In the genomic region with DNA sequence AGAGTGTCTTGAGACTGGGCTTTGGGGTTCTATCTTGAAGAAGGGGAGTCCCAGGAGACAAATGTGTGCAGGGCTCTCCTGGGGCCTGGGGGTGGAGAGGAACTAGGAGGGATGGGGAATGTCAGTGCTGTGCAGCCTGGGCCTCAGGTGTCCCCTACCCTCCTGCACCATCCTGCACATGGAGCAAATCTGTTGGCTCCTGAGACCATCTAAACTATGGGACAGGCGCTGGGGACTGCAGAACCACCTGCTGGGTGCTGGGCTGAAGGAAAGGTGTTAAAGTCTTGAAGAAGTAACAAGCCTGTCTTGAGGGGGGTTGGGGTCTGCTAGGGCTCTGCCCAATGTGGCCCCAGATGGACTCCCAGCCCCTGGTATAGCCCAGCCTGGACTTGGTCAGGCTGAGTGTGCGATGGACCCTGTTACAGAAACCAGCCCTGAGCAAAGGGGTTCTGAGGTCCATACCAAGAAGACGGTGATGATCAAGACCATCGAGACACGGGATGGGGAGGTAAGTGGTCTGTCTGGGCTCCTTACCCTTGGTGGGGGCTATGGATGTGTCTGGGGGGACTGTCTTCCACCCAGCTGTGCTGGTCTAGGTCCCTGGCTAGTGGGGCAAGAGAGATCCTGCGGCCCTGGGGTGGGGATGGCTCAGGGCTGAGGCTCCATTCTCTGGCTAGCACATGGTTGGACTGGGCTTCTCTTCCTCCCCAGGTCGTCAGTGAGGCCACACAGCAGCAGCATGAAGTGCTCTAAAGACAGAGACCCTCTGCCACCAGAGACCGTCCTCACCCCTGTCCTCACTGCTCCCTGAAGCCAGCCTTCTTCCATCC, we compare ENCODE assay signal across 30 cellular contexts. TPM values are rescaled to one million over a fixed set of nuclear protein-coding genes. Genes with fewer than 3 reads are reported as not detected.
DNase-seq lines count a peak whose midpoint lies in the region; ATAC-seq lines count a peak whose summit lies in the region.
"Had no signal": no experiment of that assay in that cellular context is flagged by ENCODE, and none has a peak within 500 bp of the region (broad histone marks: within the 10 kb centered on the region; RNA-seq: fewer than 3 reads in every experiment).

No MANE protein-coding gene starts in this region.

- ATAC-seq in stimulated activated naive CD8-positive, alpha-beta T cell treated with anti-CD3 and anti-CD28 coated beads, Interleukin-15, amount 100 ng/mL, for 72 hours, result peak; percentile 23
- ATAC-seq in stimulated activated naive CD8-positive, alpha-beta T cell treated with anti-CD3 and anti-CD28 coated beads, Interleukin-15, Interleukin-2, amounts not matched to agents 100 U/mL and 50 U/mL, for 24 hours, result no peak
- ATAC-seq in activated CD8-positive, alpha-beta T cell treated with anti-CD3 and anti-CD28 coated beads, Interleukin-2, amount 10 ng/mL, durations not matched to agents 7 days and 5 days, result no peak
- no peak for ATAC-seq in GM21717 (IDR thresholded peaks at IDR 0.05; ENCODE audit: unreplicated experiment)
- ATAC-seq: activated CD4-positive, alpha-beta T cell treated with anti-CD3 and anti-CD28 coated beads for 36 hours; activated naive CD4-positive, alpha-beta T cell treated with anti-CD3 and anti-CD28 coated beads, Interleukin-2, amount 50 U/mL, for 72 hours; left lung had no signal

- CTCF ChIA-PET in activated CD8-positive, alpha-beta T cell treated with anti-CD3 and anti-CD28 coated beads, Interleukin-2, amount 10 ng/mL, durations not matched to agents 7 days and 5 days (lab: Charles Lee), result no interaction called here

- H3K36me3 Mint-ChIP-seq in activated CD8-positive, alpha-beta T cell treated with anti-CD3 and anti-CD28 coated beads, Interleukin-2, amount 10 ng/mL, durations not matched to agents 7 days and 5 days (ENCODE audit: low read depth), result no peaks in the 10 kb centered on the region
- H3K36me3 Mint-ChIP-seq: activated naive CD4-positive, alpha-beta T cell treated with anti-CD3 and anti-CD28 coated beads, Interleukin-2, amount 50 U/mL, for 72 hours; CD4-positive, CD25-positive, alpha-beta regulatory T cell; naive B cell; type B pancreatic cell had no signal

- H3K4me3 Mint-ChIP-seq in stimulated activated naive CD8-positive, alpha-beta T cell treated with anti-CD3 and anti-CD28 coated beads, Interleukin-15, amount 100 ng/mL, for 72 hours, result no peak overlapping the region
- H3K4me3 Mint-ChIP-seq in activated CD8-positive, alpha-beta T cell treated with anti-CD3 and anti-CD28 coated beads, Interleukin-2, amount 10 ng/mL, durations not matched to agents 7 days and 5 days, result no peak overlapping the region
- H3K4me3 Mint-ChIP-seq: activated CD4-positive, alpha-beta T cell treated with anti-CD3 and anti-CD28 coated beads for 36 hours; CD4-positive, CD25-positive, alpha-beta regulatory T cell; type B pancreatic cell had no signal

- peaks cover 48% of the 10 kb centered on the region for H3K36me3 ChIP-seq in muscle layer of colon (ENCODE audit: insufficient read depth, low read length)
- peaks cover 48 to 54% (median 48%) of the 10 kb centered on the region in 3 donors for H3K36me3 ChIP-seq in skeletal muscle tissue (ENCODE audit: control insufficient read depth in 3 of 3, insufficient read depth in 3 of 3, low read length in 3 of 3)
- H3K36me3 ChIP-seq: left lung, SJSA1 had no signal

- no peaks in the 10 kb centered on the region for H3K9me3 Mint-ChIP-seq in stimulated activated naive CD8-positive, alpha-beta T cell treated with anti-CD3 and anti-CD28 coated beads, Interleukin-15, amount 100 ng/mL, for 72 hours
- H3K9me3 Mint-ChIP-seq in activated CD8-positive, alpha-beta T cell treated with anti-CD3 and anti-CD28 coated beads, Interleukin-2, amount 10 ng/mL, durations not matched to agents 7 days and 5 days (ENCODE audit: insufficient read depth), result no peaks in the 10 kb centered on the region
- H3K9me3 Mint-ChIP-seq: activated naive CD4-positive, alpha-beta T cell treated with anti-CD3 and anti-CD28 coated beads, Interleukin-2, amount 50 U/mL, for 72 hours; activated T-helper 2 cell treated with anti-CD3 and anti-CD28 coated beads, Interferon-gamma antibody, Interleukin-2, Interleukin-4, amounts not matched to agents 10 μg/mL and 5 μg/mL and 100 μg/mL, durations not matched to agents 14 hours and 24 hours and 36 hours; CD4-positive, CD25-positive, alpha-beta regulatory T cell; HFFc6; type B pancreatic cell had no signal

- H3K27ac ChIP-seq in muscle layer of colon (ENCODE audit: low read depth, low read length) (peak overlapping the region; percentile 79), skeletal muscle tissue (ENCODE audit: low read depth, low read length) (peak overlapping the region; percentile 49)
- H3K27ac ChIP-seq: A549, left lung, SJSA1 had no signal

- peak overlapping the region in 1 of 2 donors; percentile 91 for H3K27ac Mint-ChIP-seq in stimulated activated naive CD8-positive, alpha-beta T cell treated with anti-CD3 and anti-CD28 coated beads, Interleukin-15, amount 100 ng/mL, for 72 hours
- no peak overlapping the region for H3K27ac Mint-ChIP-seq in activated CD8-positive, alpha-beta T cell treated with anti-CD3 and anti-CD28 coated beads, Interleukin-2, amount 10 ng/mL, durations not matched to agents 7 days and 5 days
- H3K27ac Mint-ChIP-seq: activated CD4-positive, alpha-beta T cell treated with anti-CD3 and anti-CD28 coated beads for 36 hours; activated naive CD4-positive, alpha-beta T cell treated with anti-CD3 and anti-CD28 coated beads, Interleukin-2, amount 50 U/mL, for 72 hours; activated T-helper 2 cell treated with anti-CD3 and anti-CD28 coated beads, Interferon-gamma antibody, Interleukin-2, Interleukin-4, amounts not matched to agents 10 μg/mL and 5 μg/mL and 100 μg/mL, durations not matched to agents 14 hours and 24 hours and 36 hours; CD4-positive, CD25-positive, alpha-beta regulatory T cell; naive B cell; type B pancreatic cell had no signal

- H3K27me3 Mint-ChIP-seq in stimulated activated naive CD8-positive, alpha-beta T cell treated with anti-CD3 and anti-CD28 coated beads, Interleukin-15, amount 100 ng/mL, for 72 hours, result peaks cover 46% of the 10 kb centered on the region
- H3K27me3 Mint-ChIP-seq in activated CD8-positive, alpha-beta T cell treated with anti-CD3 and anti-CD28 coated beads, Interleukin-2, amount 10 ng/mL, durations not matched to agents 7 days and 5 days (ENCODE audit: low read depth), result peaks cover 7% of the 10 kb centered on the region

- H3K9ac ChIP-seq in muscle layer of colon (ENCODE audit: low read length) (no peak overlapping the region), skeletal muscle tissue (ENCODE audit: low read depth in 1 of 3, low read length in 3 of 3) (peak overlapping the region in 2 of 3 donors; percentile 27 to 60)

- no peaks in the 10 kb centered on the region for H3K4me1 Mint-ChIP-seq in stimulated activated naive CD8-positive, alpha-beta T cell treated with anti-CD3 and anti-CD28 coated beads, Interleukin-15, amount 100 ng/mL, for 72 hours
- H3K4me1 Mint-ChIP-seq in activated CD8-positive, alpha-beta T cell treated with anti-CD3 and anti-CD28 coated beads, Interleukin-2, amount 10 ng/mL, durations not matched to agents 7 days and 5 days (ENCODE audit: low read depth), result no peaks in the 10 kb centered on the region
- H3K4me1 Mint-ChIP-seq: activated CD4-positive, alpha-beta T cell treated with anti-CD3 and anti-CD28 coated beads for 36 hours; CD4-positive, CD25-positive, alpha-beta regulatory T cell; naive B cell had no signal

- peaks cover 9% of the 10 kb centered on the region for H3K4me1 ChIP-seq in muscle layer of colon (ENCODE audit: insufficient read depth, low read length)
- H3K4me1 ChIP-seq in skeletal muscle tissue (ENCODE audit: control insufficient read depth in 3 of 3, insufficient read depth in 3 of 3, low read length in 3 of 3), result peaks cover 28 to 61% (median 52%) of the 10 kb centered on the region in 3 donors
- H3K4me1 ChIP-seq: A549, left lung had no signal

- POLR2A ChIA-PET in activated CD8-positive, alpha-beta T cell treated with anti-CD3 and anti-CD28 coated beads, Interleukin-2, amount 10 ng/mL, durations not matched to agents 7 days and 5 days (lab: Charles Lee), result no interaction called here

- H3K9me3 ChIP-seq in muscle layer of colon (ENCODE audit: low read length) (no peaks in the 10 kb centered on the region), skeletal muscle tissue (ENCODE audit: control insufficient read depth in 3 of 3, low read length in 3 of 3) (no peaks in the 10 kb centered on the region)
- H3K9me3 ChIP-seq: A549, left lung, SJSA1 had no signal

- DNase-seq in stimulated activated naive CD8-positive, alpha-beta T cell treated with anti-CD3 and anti-CD28 coated beads, Interleukin-15, amount 100 ng/mL, for 72 hours, result no peak
- no peak for DNase-seq in stimulated activated naive CD8-positive, alpha-beta T cell treated with anti-CD3 and anti-CD28 coated beads, Interleukin-15, Interleukin-2, amounts not matched to agents 100 U/mL and 50 U/mL, for 24 hours
- DNase-seq in activated T-cell treated with anti-CD3 and anti-CD28 coated beads, Interleukin-2, amount 50 U/mL, for 1 hour, result no peak
- no peak for DNase-seq in activated CD8-positive, alpha-beta T cell treated with anti-CD3 and anti-CD28 coated beads, Interleukin-2, amount 10 ng/mL, durations not matched to agents 7 days and 5 days
- DNase-seq in SHP77 treated with DMSO at 0.1 percent for 48 hours (lab: John Stamatoyannopoulos, UW), result no peak
- DNase-seq: activated CD4-positive, alpha-beta T cell treated with anti-CD3 and anti-CD28 coated beads for 36 hours; anterior cingulate cortex; CD4-positive, CD25-positive, alpha-beta regulatory T cell; DND-41; GF-D8; left lung; mesendoderm; naive B cell; NCI-H1105; NCI-H1930; NCI-H510A treated with DMSO at 0.1 percent for 48 hours; retina; stimulated activated CD4-positive, alpha-beta T cell treated with anti-CD3 and anti-CD28 coated beads, Interleukin-2, amount 100 ng/mL, for 24 hours; T-helper 9 cell had no signal

- H3K27me3 ChIP-seq in muscle layer of colon (ENCODE audit: control insufficient read depth in 1 of 2, insufficient read depth in 2 of 2, low read length in 2 of 2) (no peaks in the 10 kb centered on the region), skeletal muscle tissue (ENCODE audit: control insufficient read depth in 3 of 3, insufficient read depth in 3 of 3, low read length in 3 of 3) (no peaks in the 10 kb centered on the region)

- no peak overlapping the region for H3K4me3 ChIP-seq in muscle layer of colon (ENCODE audit: low read depth in 1 of 2, low read length in 2 of 2)
- peak overlapping the region in 1 of 3 donors; percentile 19 for H3K4me3 ChIP-seq in skeletal muscle tissue (ENCODE audit: low read length in 3 of 3)
- H3K4me3 ChIP-seq: A549, left lung, SJSA1 had no signal

RNA-seq across cellular contexts. Expression of a gene that starts 7.3 kb away (rescaled TPM):
- 3,588 TPM for total RNA-seq in skeletal muscle tissue
- not detected for total RNA-seq in activated CD8-positive, alpha-beta T cell treated with anti-CD3 and anti-CD28 coated beads, Interleukin-2, amount 10 ng/mL, durations not matched to agents 7 days and 5 days
- total RNA-seq: activated CD4-positive, alpha-beta T cell treated with anti-CD3 and anti-CD28 coated beads for 36 hours; activated naive CD4-positive, alpha-beta T cell treated with anti-CD3 and anti-CD28 coated beads, Interleukin-2, amount 50 U/mL, for 72 hours; activated T-helper 2 cell treated with anti-CD3 and anti-CD28 coated beads, Interferon-gamma antibody, Interleukin-2, Interleukin-4, amounts not matched to agents 10 μg/mL and 5 μg/mL and 100 μg/mL, durations not matched to agents 14 hours and 24 hours and 36 hours; bronchial epithelial cell; CD4-positive, CD25-positive, alpha-beta regulatory T cell; endothelial cell of umbilical vein had no signal

RNA-seq across cellular contexts. Expression of a gene that starts 9.2 kb away (rescaled TPM):
- total RNA-seq in skeletal muscle tissue, result 95.5 TPM
- 10 to 100 TPM; 10.8 to 11.6 TPM for total RNA-seq in activated CD8-positive, alpha-beta T cell treated with anti-CD3 and anti-CD28 coated beads, Interleukin-2, amount 10 ng/mL, durations not matched to agents 7 days and 5 days
- total RNA-seq: activated T-helper 2 cell treated with anti-CD3 and anti-CD28 coated beads, Interferon-gamma antibody, Interleukin-2, Interleukin-4, amounts not matched to agents 10 μg/mL and 5 μg/mL and 100 μg/mL, durations not matched to agents 14 hours and 24 hours and 36 hours had no signal

RNA-seq across cellular contexts. Expression of a gene that starts 37.7 kb away (rescaled TPM):
- total RNA-seq in skeletal muscle tissue, result 25.1 TPM
- 10 to 100 TPM; 58.1 to 59.7 TPM for total RNA-seq in activated CD8-positive, alpha-beta T cell treated with anti-CD3 and anti-CD28 coated beads, Interleukin-2, amount 10 ng/mL, durations not matched to agents 7 days and 5 days

Comparison
In these comparisons a context has a peak if more than half of its experiments do, and no peak if none do; other contexts are left out.
1. RNA of a gene that starts 7.3 kb away (total RNA-seq): 3,588 TPM in skeletal muscle tissue (single experiment); not detected in activated CD8-positive, alpha-beta T cell treated with anti-CD3 and anti-CD28 coated beads, Interleukin-2, amount 10 ng/mL, durations not matched to agents 7 days and 5 days; every median in the first group is over 1,000 times any median in the second.